Comparison of ENCODE assay signal across 23 cellular contexts in genomic region chr3:171465768-171466167, GRCh38. TPM values are rescaled to one million over a fixed set of nuclear protein-coding genes. Genes with fewer than 3 reads are reported as not detected.
DNase-seq lines count a peak whose midpoint lies in the region; ATAC-seq, FAIRE-seq and TF ChIP-seq lines count a peak whose summit lies in the region.
"Had no signal": no experiment of that assay in that cellular context is flagged by ENCODE, and none has a peak within 500 bp of the region (broad histone marks: within the 10 kb centered on the region; RNA-seq: fewer than 3 reads in every experiment).

No MANE protein-coding gene starts in this region.

- no peaks in the 10 kb centered on the region for H3K36me3 ChIP-seq in pancreas

- H3K4me3 Mint-ChIP-seq in activated naive CD4-positive, alpha-beta T cell treated with anti-CD3 and anti-CD28 coated beads for 36 hours: no peak overlapping the region
- H3K4me3 Mint-ChIP-seq in activated naive CD4-positive, alpha-beta T cell treated with anti-CD3 and anti-CD28 coated beads, Interleukin-2, amount 10 ng/mL, durations not matched to agents 7 days and 5 days: no peak overlapping the region
- H3K4me3 Mint-ChIP-seq in stimulated activated effector memory CD8-positive, alpha-beta T cell treated with anti-CD3 and anti-CD28 coated beads, Interleukin-12 subunit alpha, Interleukin-12 subunit beta, amount 100 ng/mL, for 72 hours: no peak overlapping the region

- no peaks in the 10 kb centered on the region for H3K27me3 Mint-ChIP-seq in activated naive CD4-positive, alpha-beta T cell treated with anti-CD3 and anti-CD28 coated beads for 36 hours (ENCODE audit: low read depth)
- H3K27me3 Mint-ChIP-seq in activated naive CD4-positive, alpha-beta T cell treated with anti-CD3 and anti-CD28 coated beads, Interleukin-2, amount 10 ng/mL, durations not matched to agents 7 days and 5 days: no peaks in the 10 kb centered on the region

- no peaks in the 10 kb centered on the region for H3K27me3 ChIP-seq in pancreas

- peak; percentile 20 for DNase-seq in activated naive CD4-positive, alpha-beta T cell treated with anti-CD3 and anti-CD28 coated beads for 36 hours
- DNase-seq in activated naive CD4-positive, alpha-beta T cell treated with anti-CD3 and anti-CD28 coated beads, Interleukin-2, amount 10 ng/mL, durations not matched to agents 7 days and 5 days: no peak
- DNase-seq in SIG-M5 treated with dmso at 0.1 percent for 504 hours (lab: John Stamatoyannopoulos, UW; ENCODE audit: unreplicated experiment) (peak; percentile 80), choroid plexus epithelial cell (ENCODE audit: low read depth) (peak; percentile 54), pancreas (no peak), globus pallidus (ENCODE audit: low spot score) (no peak)
- no peak for DNase-seq in stimulated activated effector memory CD8-positive, alpha-beta T cell treated with anti-CD3 and anti-CD28 coated beads, Interleukin-12 subunit alpha, Interleukin-12 subunit beta, amount 100 ng/mL, for 72 hours (ENCODE audit: low spot score in 2 of 2)
- DNase-seq: Calu3, DMS79 treated with DMSO at 0.1 percent for 48 hours, H7, Kasumi-1, NCI-H1105, NCI-H1436 treated with DMSO at 0.1 percent for 48 hours, NCI-H187 treated with DMSO at 0.1 percent for 48 hours, NCI-H524 treated with DMSO at 0.1 percent for 48 hours, NCI-H774, SHP77 had no signal

- CTCF ChIA-PET in activated naive CD4-positive, alpha-beta T cell treated with anti-CD3 and anti-CD28 coated beads for 36 hours (lab: Charles Lee): no interaction called here
- CTCF ChIA-PET in activated naive CD4-positive, alpha-beta T cell treated with anti-CD3 and anti-CD28 coated beads, Interleukin-2, amount 10 ng/mL, durations not matched to agents 7 days and 5 days (lab: Charles Lee): interaction anchor here (1.4 kb wide), 1 partner anchor 100 kb away, joined by 3 read pairs; no protein-coding TSS in a partner anchor

- H3K9me3 ChIP-seq in pancreas: no peaks in the 10 kb centered on the region

- TF ChIP-seq CTCF in choroid plexus epithelial cell (conservative IDR thresholded peaks at IDR 0.05; ENCODE audit: low read depth, low read length) (no peak), pancreas (IDR thresholded peaks at IDR 0.05) (no peak)

- no peak overlapping the region for H3K27ac Mint-ChIP-seq in activated naive CD4-positive, alpha-beta T cell treated with anti-CD3 and anti-CD28 coated beads for 36 hours
- H3K27ac Mint-ChIP-seq in activated naive CD4-positive, alpha-beta T cell treated with anti-CD3 and anti-CD28 coated beads, Interleukin-2, amount 10 ng/mL, durations not matched to agents 7 days and 5 days: no peak overlapping the region
- no peak overlapping the region for H3K27ac Mint-ChIP-seq in stimulated activated effector memory CD8-positive, alpha-beta T cell treated with anti-CD3 and anti-CD28 coated beads, Interleukin-12 subunit alpha, Interleukin-12 subunit beta, amount 100 ng/mL, for 72 hours

- no peak overlapping the region for H3K27ac ChIP-seq in pancreas
- H3K27ac ChIP-seq: 22Rv1, RWPE1, SK-N-MC had no signal

- H3K4me1 Mint-ChIP-seq in activated naive CD4-positive, alpha-beta T cell treated with anti-CD3 and anti-CD28 coated beads for 36 hours (ENCODE audit: low read depth): peaks cover 13% of the 10 kb centered on the region
- H3K4me1 Mint-ChIP-seq in activated naive CD4-positive, alpha-beta T cell treated with anti-CD3 and anti-CD28 coated beads, Interleukin-2, amount 10 ng/mL, durations not matched to agents 7 days and 5 days: peaks cover 26% of the 10 kb centered on the region
- peaks cover 14% of the 10 kb centered on the region for H3K4me1 Mint-ChIP-seq in stimulated activated effector memory CD8-positive, alpha-beta T cell treated with anti-CD3 and anti-CD28 coated beads, Interleukin-12 subunit alpha, Interleukin-12 subunit beta, amount 100 ng/mL, for 72 hours

- no peak overlapping the region for H3K4me3 ChIP-seq in choroid plexus epithelial cell (ENCODE audit: low read depth, low read length)
- H3K4me3 ChIP-seq in pancreas: no peak overlapping the region
- H3K4me3 ChIP-seq: SK-N-MC had no signal

- intact Hi-C loops in activated naive CD4-positive, alpha-beta T cell treated with anti-CD3 and anti-CD28 coated beads for 36 hours (cut with micrococcal nuclease): no loop called here
- intact Hi-C loops in pancreas (cut with DNase I): no loop called here

- WGBS in pancreas, 2 donors: 82 to 88% methylated on average over 3 of the region's 3 CpGs

- ATAC-seq in stimulated activated effector memory CD8-positive, alpha-beta T cell treated with anti-CD3 and anti-CD28 coated beads, Interleukin-12 subunit alpha, Interleukin-12 subunit beta, amount 100 ng/mL, for 72 hours: peak; percentile 56
- no peak for ATAC-seq in pancreas
- no peak for ATAC-seq in GM21423 (IDR thresholded peaks at IDR 0.05; ENCODE audit: unreplicated experiment)
- ATAC-seq: HepG2 had no signal

- no peaks in the 10 kb centered on the region for H3K36me3 Mint-ChIP-seq in activated naive CD4-positive, alpha-beta T cell treated with anti-CD3 and anti-CD28 coated beads for 36 hours (ENCODE audit: low read depth)
- peaks cover 6% of the 10 kb centered on the region for H3K36me3 Mint-ChIP-seq in activated naive CD4-positive, alpha-beta T cell treated with anti-CD3 and anti-CD28 coated beads, Interleukin-2, amount 10 ng/mL, durations not matched to agents 7 days and 5 days
- H3K36me3 Mint-ChIP-seq in stimulated activated effector memory CD8-positive, alpha-beta T cell treated with anti-CD3 and anti-CD28 coated beads, Interleukin-12 subunit alpha, Interleukin-12 subunit beta, amount 100 ng/mL, for 72 hours: no peaks in the 10 kb centered on the region

- no peaks in the 10 kb centered on the region for H3K9me3 Mint-ChIP-seq in activated naive CD4-positive, alpha-beta T cell treated with anti-CD3 and anti-CD28 coated beads for 36 hours
- no peaks in the 10 kb centered on the region for H3K9me3 Mint-ChIP-seq in activated naive CD4-positive, alpha-beta T cell treated with anti-CD3 and anti-CD28 coated beads, Interleukin-2, amount 10 ng/mL, durations not matched to agents 7 days and 5 days
- no peaks in the 10 kb centered on the region for H3K9me3 Mint-ChIP-seq in stimulated activated effector memory CD8-positive, alpha-beta T cell treated with anti-CD3 and anti-CD28 coated beads, Interleukin-12 subunit alpha, Interleukin-12 subunit beta, amount 100 ng/mL, for 72 hours

- FAIRE-seq in pancreas (lab: Jason Lieb, UNC): no peak
- FAIRE-seq: GM18507, HepG2 had no signal

- peaks cover 0 to 4% (median 0%) of the 10 kb centered on the region in 3 donors for H3K4me1 ChIP-seq in pancreas

RNA-seq across cellular contexts. Expression of gene TNIK, which starts 5.6 kb away (rescaled TPM):
- total RNA-seq in activated naive CD4-positive, alpha-beta T cell treated with anti-CD3 and anti-CD28 coated beads for 36 hours: 10 to 100 TPM; 27.0 to 28.8 TPM
- total RNA-seq in pancreas: 10 to 100 TPM in 1 of 6 donors, 1 to 10 TPM in 5; 4.4 to 13.6 (median 6.0) TPM
- polyA plus RNA-seq in pancreas: 1 to 10 TPM; 3.5 to 4.7 TPM

Comparison
In these comparisons a context has a peak if more than half of its experiments do, and no peak if none do; other contexts are left out.
1. DNase-seq: peak in activated naive CD4-positive, alpha-beta T cell treated with anti-CD3 and anti-CD28 coated beads for 36 hours (single experiment), SIG-M5 treated with dmso at 0.1 percent for 504 hours (single experiment) and choroid plexus epithelial cell (single experiment); none in activated naive CD4-positive, alpha-beta T cell treated with anti-CD3 and anti-CD28 coated beads, Interleukin-2, amount 10 ng/mL, durations not matched to agents 7 days and 5 days (single experiment), stimulated activated effector memory CD8-positive, alpha-beta T cell treated with anti-CD3 and anti-CD28 coated beads, Interleukin-12 subunit alpha, Interleukin-12 subunit beta, amount 100 ng/mL, for 72 hours (0 of 2), pancreas (0 of 6) and globus pallidus (single experiment).